26 cellular contexts compared by ENCODE assay signal in the genomic region with DNA sequence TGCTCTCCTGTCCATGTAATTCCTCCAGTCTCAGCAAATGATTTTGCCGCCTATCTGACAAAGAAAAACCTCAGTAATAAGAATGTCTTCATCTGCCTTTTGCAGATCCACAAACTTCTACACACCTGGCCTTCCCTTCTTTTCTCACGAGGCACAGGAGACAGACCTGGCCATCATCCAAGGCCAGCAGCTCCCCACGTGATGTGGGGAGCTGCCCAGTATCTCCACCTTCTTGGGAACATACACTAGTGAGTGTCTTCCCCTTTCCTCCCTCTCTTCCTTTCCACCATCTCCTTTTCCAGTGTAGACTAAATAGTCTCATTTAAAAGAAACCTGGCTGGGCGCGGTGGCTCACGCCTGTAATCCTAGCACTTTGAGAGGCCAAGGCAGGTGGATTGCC.
"Had no signal": no experiment of that assay in that cellular context is flagged by ENCODE, and none has a peak within 500 bp of the region (broad histone marks: within the 10 kb centered on the region; RNA-seq: fewer than 3 reads in every experiment).

No MANE protein-coding gene starts in this region.

- H3K9me3 Mint-ChIP-seq: nephron, neural crest cell had no signal

- H3K4me3 Mint-ChIP-seq: naive thymus-derived CD8-positive, alpha-beta T cell; nephron; neural crest cell; stimulated activated naive B cell treated with anti-CD40 and anti-IgM and Interleukin-4, amounts not matched to agents 10 μg/mL and 1 μg/mL and 100 μg/mL, for 72 hours had no signal

- H3K4me3 ChIP-seq: heart left ventricle, lower lobe of right lung, pancreas, psoas muscle, right lobe of liver, stomach, thoracic aorta, tibial artery, upper lobe of right lung had no signal

- H3K27ac ChIP-seq: lower lobe of right lung, psoas muscle, right lobe of liver, thoracic aorta, tibial artery, upper lobe of right lung had no signal

- ATAC-seq: heart left ventricle; left lobe of liver; lower lobe of right lung; naive thymus-derived CD8-positive, alpha-beta T cell; psoas muscle; right lobe of liver; stimulated activated naive B cell treated with anti-CD40 and anti-IgM and Interleukin-4, amounts not matched to agents 10 μg/mL and 1 μg/mL and 100 μg/mL, for 72 hours; stimulated activated naive CD8-positive, alpha-beta T cell treated with anti-CD3 and anti-CD28 coated beads, Interleukin-15, Interleukin-2, amounts not matched to agents 100 U/mL and 50 U/mL, for 24 hours; upper lobe of right lung had no signal

- H3K36me3 ChIP-seq: heart left ventricle, lower lobe of right lung, pancreas, right lobe of liver, stomach, thoracic aorta, tibial artery, upper lobe of right lung had no signal

- H3K9me3 ChIP-seq: heart left ventricle, lower lobe of right lung, pancreas, psoas muscle, right lobe of liver, stomach, thoracic aorta, tibial artery, upper lobe of right lung had no signal

- H3K27me3 Mint-ChIP-seq: naive thymus-derived CD8-positive, alpha-beta T cell; stimulated activated naive B cell treated with anti-CD40 and anti-IgM and Interleukin-4, amounts not matched to agents 10 μg/mL and 1 μg/mL and 100 μg/mL, for 72 hours had no signal

- DNase-seq: heart left ventricle; hypothalamus; islet precursor cell; lower lobe of right lung; mammary epithelial cell; mesenchymal stem cell; naive thymus-derived CD8-positive, alpha-beta T cell; nucleus accumbens; posterior cingulate gyrus; psoas muscle; right lobe of liver; stimulated activated CD4-positive, alpha-beta T cell treated with anti-CD3 and anti-CD28 coated beads, Interleukin-12 subunit alpha, Interleukin-12 subunit beta, amount 100 ng/mL, for 4 hours; stimulated activated CD4-positive, alpha-beta T cell treated with anti-CD3 and anti-CD28 coated beads, Interleukin-15, amount 100 ng/mL, for 24 hours; stimulated activated CD4-positive, alpha-beta T cell treated with anti-CD3 and anti-CD28 coated beads, Interleukin-2, amount 100 ng/mL, for 24 hours; stimulated activated CD4-positive, alpha-beta T cell treated with anti-CD3 and anti-CD28 coated beads, Interleukin-4, amount 100 ng/mL, for 1 hour; stimulated activated naive B cell treated with anti-CD40 and anti-IgM and Interleukin-4, amounts not matched to agents 10 μg/mL and 1 μg/mL and 100 μg/mL, for 72 hours; stimulated activated naive CD8-positive, alpha-beta T cell treated with anti-CD3 and anti-CD28 coated beads, Interleukin-15, Interleukin-2, amounts not matched to agents 100 U/mL and 50 U/mL, for 24 hours; stomach; tibial artery; trophoblast cell; upper lobe of right lung had no signal

- H3K4me1 ChIP-seq: psoas muscle, right lobe of liver had no signal

- H3K27ac Mint-ChIP-seq: naive thymus-derived CD8-positive, alpha-beta T cell; stimulated activated naive B cell treated with anti-CD40 and anti-IgM and Interleukin-4, amounts not matched to agents 10 μg/mL and 1 μg/mL and 100 μg/mL, for 72 hours had no signal

- H3K27me3 ChIP-seq: heart left ventricle, pancreas, right lobe of liver, stomach, tibial artery, upper lobe of right lung had no signal
